In the genomic region with DNA sequence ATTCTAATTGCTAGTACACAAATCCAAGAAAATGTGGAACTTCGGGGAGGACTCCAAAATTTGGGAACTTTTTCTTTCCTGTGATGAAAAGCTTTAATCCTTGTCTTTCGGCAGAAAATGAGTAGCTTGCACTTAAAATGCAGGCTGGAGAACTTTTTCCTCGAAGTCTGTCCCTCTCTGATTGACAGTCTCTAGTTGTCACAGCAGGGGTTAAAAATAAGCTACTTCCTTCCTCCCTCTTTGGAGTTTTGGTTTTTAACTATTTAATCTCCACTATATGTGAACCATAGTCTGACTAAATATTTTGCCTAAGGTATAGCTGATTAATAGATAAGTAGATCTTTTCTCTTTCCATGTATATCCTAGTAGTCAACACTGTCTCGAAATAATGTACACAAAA, we compare ENCODE assay signal across 10 cellular contexts.
A peak's percentile ranks its signal among the peaks of the same experiment; 100 is the strongest.
DNase-seq lines count a peak whose midpoint lies in the region; ATAC-seq and TF ChIP-seq lines count a peak whose summit lies in the region.
"Had no signal": no experiment of that assay in that cellular context is flagged by ENCODE, and none has a peak within 500 bp of the region (broad histone marks: within the 10 kb centered on the region; RNA-seq: fewer than 3 reads in every experiment).

No MANE protein-coding gene starts in this region.

- TF ChIP-seq CTCF in WERI-Rb-1 (IDR thresholded peaks at IDR 0.05; ENCODE audit: low read depth, low read length) (no peak), upper lobe of left lung (IDR thresholded peaks at IDR 0.05) (no peak)

- peaks cover 12% of the 10 kb centered on the region for H3K9me3 ChIP-seq in WERI-Rb-1 (ENCODE audit: severe bottlenecking)
- no peaks in the 10 kb centered on the region for H3K9me3 ChIP-seq in upper lobe of left lung
- H3K9me3 ChIP-seq: A549, HAP-1 had no signal

- in situ Hi-C loops in KBM-7 (cut with MboI; ENCODE audit: low pct_unique_long_range_greater_than_20kb, low sequenced_read_pairs): loop anchor here (25.0 kb wide), 1 partner anchor 258 kb away; a partner anchor contains a TSS

- H3K27ac ChIP-seq in WERI-Rb-1: peak overlapping the region; percentile 5; the same call in 1 of the 2 replicates
- H3K27ac ChIP-seq in upper lobe of left lung: no peak overlapping the region
- H3K27ac ChIP-seq: A549 had no signal

- peak; percentile 11 for DNase-seq in GDM1 (lab: John Stamatoyannopoulos, UW)
- DNase-seq in KBM-7: peak; percentile 65
- DNase-seq in WERI-Rb-1: no peak
- no peak for DNase-seq in NCI-H2107 (lab: John Stamatoyannopoulos, UW)
- DNase-seq in upper lobe of left lung: no peak
- DNase-seq: CD4-positive, CD25-positive, alpha-beta regulatory T cell had no signal

- peak overlapping the region; percentile 18; the same call in 1 of the 2 replicates for H3K4me3 ChIP-seq in WERI-Rb-1 (ENCODE audit: low read depth, low read length)
- no peak overlapping the region for H3K4me3 ChIP-seq in upper lobe of left lung
- H3K4me3 ChIP-seq: A549, GM12878, HAP-1 had no signal

- TF ChIP-seq EP300 in upper lobe of left lung (IDR thresholded peaks at IDR 0.05): no peak

- 31 to 54% methylated on average over 4 of the region's 4 CpGs for WGBS in upper lobe of left lung, 2 donors

- no peaks in the 10 kb centered on the region for H3K4me1 ChIP-seq in upper lobe of left lung
- H3K4me1 ChIP-seq: A549, HAP-1 had no signal

- H3K27me3 ChIP-seq in WERI-Rb-1 (ENCODE audit: insufficient read depth, low read depth, severe bottlenecking) (no peaks in the 10 kb centered on the region), upper lobe of left lung (no peaks in the 10 kb centered on the region)

- H3K36me3 ChIP-seq in WERI-Rb-1: no peaks in the 10 kb centered on the region
- H3K36me3 ChIP-seq in upper lobe of left lung: no peaks in the 10 kb centered on the region
- H3K36me3 ChIP-seq: HAP-1 had no signal

- TF ChIP-seq POLR2A in upper lobe of left lung (IDR thresholded peaks at IDR 0.05): no peak

- no peak for ATAC-seq in HG03045 (IDR thresholded peaks at IDR 0.05; ENCODE audit: unreplicated experiment)
- ATAC-seq in upper lobe of left lung (ENCODE audit: low FRiP score in 2 of 2): no peak
- ATAC-seq: A549, GM12878 had no signal

Comparison
In these comparisons a context has a peak if more than half of its experiments do, and no peak if none do; other contexts are left out.
1. DNase-seq: peak in GDM1 (single experiment) and KBM-7 (single experiment); none in WERI-Rb-1 (single experiment), NCI-H2107 (single experiment) and upper lobe of left lung (0 of 2).